8 cellular contexts compared by ENCODE assay signal in the genomic region with DNA sequence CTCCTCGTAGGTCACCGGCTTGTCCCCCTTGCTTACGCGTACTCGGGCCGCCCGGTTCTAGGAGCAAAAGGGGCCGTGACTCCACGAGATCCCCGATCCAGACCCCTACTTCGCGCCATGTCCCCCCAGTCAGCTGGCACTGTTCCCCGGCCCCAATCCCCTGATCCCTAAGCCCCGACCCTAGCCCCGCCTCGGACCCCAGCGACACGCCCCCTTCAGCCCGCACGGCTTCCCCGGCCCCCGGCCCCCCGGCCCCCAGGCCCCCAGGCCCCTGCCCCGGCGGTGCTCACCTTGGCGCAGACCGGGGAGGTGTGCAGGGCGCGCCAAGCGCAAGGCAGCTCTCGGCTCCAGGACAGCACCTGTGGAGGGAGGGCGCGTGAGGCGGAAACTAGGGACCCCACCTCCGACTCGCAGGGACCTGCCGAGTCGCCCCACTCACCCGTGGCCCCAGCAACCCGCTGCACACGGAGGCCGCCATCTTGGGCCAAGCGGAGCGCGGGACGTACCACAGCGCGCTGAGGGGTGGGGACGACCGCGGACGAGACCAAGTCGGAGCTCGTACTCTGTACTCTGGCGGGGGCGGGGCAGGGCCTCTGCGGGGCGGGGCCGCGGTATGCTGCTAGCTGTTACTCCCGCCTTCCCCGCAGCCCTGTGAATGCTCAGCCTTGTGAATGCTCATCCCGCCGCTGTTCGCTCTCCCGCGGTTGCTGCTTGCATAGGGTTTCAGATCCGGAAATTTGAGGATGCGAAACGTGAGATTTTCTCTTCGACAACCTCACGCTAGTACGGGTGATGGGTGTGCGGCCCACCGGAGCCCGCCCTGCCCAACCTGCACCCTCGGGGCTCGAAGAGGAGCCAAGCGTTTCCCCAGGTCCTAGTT. TPM values are rescaled to one million over a fixed set of nuclear protein-coding genes. Genes with fewer than 3 reads are reported as not detected.
A peak's percentile ranks its signal among the peaks of the same experiment; 100 is the strongest.
DNase-seq lines count a peak whose midpoint lies in the region; ATAC-seq and TF ChIP-seq lines count a peak whose summit lies in the region.

A gene (minus strand): TSS at position 500 of the 880 bp plus-strand sequence. CDS start 22 bp downstream, at position 478.

- peaks cover 28% of the 10 kb centered on the region for H3K4me1 Mint-ChIP-seq in activated naive CD4-positive, alpha-beta T cell treated with anti-CD3 and anti-CD28 coated beads, Interleukin-2, amount 10 ng/mL, durations not matched to agents 7 days and 5 days

- TF ChIP-seq CTCF in GM06990 (IDR thresholded peaks at IDR 0.05; ENCODE audit: insufficient read depth, low read length, poor library complexity, severe bottlenecking) (no peak), gastroesophageal sphincter (IDR thresholded peaks at IDR 0.05) (no peak), neutrophil (IDR thresholded peaks at IDR 0.05) (peak; percentile 22), subcutaneous adipose tissue (IDR thresholded peaks at IDR 0.05; ENCODE audit: low read depth) (no peak)

- H3K36me3 Mint-ChIP-seq in activated naive CD4-positive, alpha-beta T cell treated with anti-CD3 and anti-CD28 coated beads, Interleukin-2, amount 10 ng/mL, durations not matched to agents 7 days and 5 days: peaks cover 30% of the 10 kb centered on the region

- peak within 1 kb of the TSS; percentile 84 for H3K27ac Mint-ChIP-seq in activated naive CD4-positive, alpha-beta T cell treated with anti-CD3 and anti-CD28 coated beads, Interleukin-2, amount 10 ng/mL, durations not matched to agents 7 days and 5 days

- peak; percentile 97 for DNase-seq in GM06990 (ENCODE audit: extremely low read depth, insufficient read length)
- DNase-seq in NCI-H1048 (lab: John Stamatoyannopoulos, UW): peak; percentile 82
- DNase-seq in SK-N-MC (ENCODE audit: low read depth, low spot score): peak; percentile 55
- peak; percentile 96 for DNase-seq in activated naive CD4-positive, alpha-beta T cell treated with anti-CD3 and anti-CD28 coated beads, Interleukin-2, amount 10 ng/mL, durations not matched to agents 7 days and 5 days

- no peak for TF ChIP-seq EP300 in gastroesophageal sphincter (IDR thresholded peaks at IDR 0.05)

- H3K9ac ChIP-seq in SK-N-MC (ENCODE audit: insufficient read length): peak within 1 kb of the TSS; percentile 84

- peaks cover 7% of the 10 kb centered on the region for H3K36me3 ChIP-seq in GM06990 (ENCODE audit: control insufficient read depth, insufficient read depth, low read length)
- peaks cover 23% of the 10 kb centered on the region for H3K36me3 ChIP-seq in SK-N-MC (ENCODE audit: insufficient read depth, low read length)
- H3K36me3 ChIP-seq in gastroesophageal sphincter: peaks cover 0 to 35% of the 10 kb centered on the region in 2 donors
- H3K36me3 ChIP-seq in neutrophil: peaks cover 7% of the 10 kb centered on the region

- peaks cover 0 to 46% (median 17%) of the 10 kb centered on the region in 3 donors for H3K4me1 ChIP-seq in gastroesophageal sphincter
- H3K4me1 ChIP-seq in neutrophil (ENCODE audit: control insufficient read depth in 1 of 2, insufficient read depth in 1 of 2, low read depth in 1 of 2, low read length in 1 of 2): peaks cover 17 to 20% of the 10 kb centered on the region in 2 experiments

- H3K9me3 ChIP-seq in SK-N-MC (ENCODE audit: low read depth, low read length) (no peaks in the 10 kb centered on the region), gastroesophageal sphincter (no peaks in the 10 kb centered on the region), neutrophil (no peaks in the 10 kb centered on the region)

- ATAC-seq in HG02571 (IDR thresholded peaks at IDR 0.05; ENCODE audit: unreplicated experiment) (peak; percentile 94), gastroesophageal sphincter (peak; percentile 97)

- peak within 1 kb of the TSS; percentile 86 for H3K4me3 Mint-ChIP-seq in activated naive CD4-positive, alpha-beta T cell treated with anti-CD3 and anti-CD28 coated beads, Interleukin-2, amount 10 ng/mL, durations not matched to agents 7 days and 5 days

- H3K9me3 Mint-ChIP-seq in activated naive CD4-positive, alpha-beta T cell treated with anti-CD3 and anti-CD28 coated beads, Interleukin-2, amount 10 ng/mL, durations not matched to agents 7 days and 5 days: no peaks in the 10 kb centered on the region

- H3K27ac ChIP-seq in SK-N-MC (peak within 1 kb of the TSS; percentile 70; the same call in 1 of the 2 replicates), gastroesophageal sphincter (peak within 1 kb of the TSS; percentile 79 to 91 (median 89)), neutrophil (peak within 1 kb of the TSS; percentile 91)

- H3K27me3 ChIP-seq in GM06990 (replicated peaks; ENCODE audit: control insufficient read depth, insufficient read depth, low read length) (no peaks in the 10 kb centered on the region), gastroesophageal sphincter (no peaks in the 10 kb centered on the region), neutrophil (no peaks in the 10 kb centered on the region)

- peak; percentile 54 to 57 for TF ChIP-seq POLR2A in gastroesophageal sphincter (IDR thresholded peaks at IDR 0.05)

- peaks cover 20% of the 10 kb centered on the region for H3K27me3 Mint-ChIP-seq in activated naive CD4-positive, alpha-beta T cell treated with anti-CD3 and anti-CD28 coated beads, Interleukin-2, amount 10 ng/mL, durations not matched to agents 7 days and 5 days

- CTCF ChIA-PET in activated naive CD4-positive, alpha-beta T cell treated with anti-CD3 and anti-CD28 coated beads, Interleukin-2, amount 10 ng/mL, durations not matched to agents 7 days and 5 days (lab: Charles Lee): interaction anchor here (0.6 to 1.2 kb wide), 3 partner anchors 30 to 60 kb away, joined by 3 to 4 read pairs (median 3); no protein-coding TSS in a partner anchor

- H3K4me3 ChIP-seq in GM06990 (replicated peaks; ENCODE audit: low read depth, low read length) (peak within 1 kb of the TSS; percentile 92), SK-N-MC (peak within 1 kb of the TSS; percentile 91), gastroesophageal sphincter (peak within 1 kb of the TSS; percentile 89 to 90), neutrophil (ENCODE audit: low read depth in 1 of 2, low read length in 1 of 2) (peak within 1 kb of the TSS; percentile 64 to 95)

- 0% methylated on average over 4 of the region's 79 CpGs for WGBS in gastroesophageal sphincter (ENCODE audit: low coverage in 1 of 2), 2 donors

RNA-seq across cellular contexts. Expression of the gene that starts here (rescaled TPM):
- total RNA-seq in gastroesophageal sphincter (100 to 1,000 TPM in 1 of 4 donors, 10 to 100 TPM in 3; 64.2 to 147 (median 81.5) TPM), subcutaneous adipose tissue (10 to 100 TPM; 62.0 to 94.4 (median 75.4) TPM)

Comparison
In these comparisons a context has a peak if more than half of its experiments do, and no peak if none do; other contexts are left out.
1. Peak in every context shown above with its lines: DNase-seq, ATAC-seq, H3K4me3 ChIP-seq and H3K27ac ChIP-seq.